15 cellular contexts compared by ENCODE assay signal in the genomic region with DNA sequence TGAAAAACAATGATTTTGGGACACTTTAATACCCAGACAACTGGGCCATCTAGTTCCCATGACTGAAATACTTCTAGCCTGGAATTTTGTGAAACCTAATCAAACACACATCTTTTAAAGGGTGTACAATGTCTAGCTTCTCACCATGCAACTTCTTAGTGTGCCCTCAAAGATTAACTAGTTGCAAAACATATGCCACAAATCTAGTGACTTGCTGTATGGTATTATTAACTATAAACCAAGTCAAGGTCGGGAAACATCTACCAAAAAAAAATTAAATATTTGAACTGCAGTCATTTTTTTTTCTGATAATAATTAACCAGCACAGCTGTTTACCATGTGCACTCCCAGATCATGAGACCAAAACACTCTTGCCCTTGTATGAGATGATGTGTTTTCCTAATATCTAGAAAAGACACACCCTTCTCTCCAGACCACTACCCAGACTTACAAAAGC.
DNase-seq lines count a peak whose midpoint lies in the region; ATAC-seq and TF ChIP-seq lines count a peak whose summit lies in the region.
"Had no signal": no experiment of that assay in that cellular context is flagged by ENCODE, and none has a peak within 500 bp of the region (broad histone marks: within the 10 kb centered on the region; RNA-seq: fewer than 3 reads in every experiment).

No MANE protein-coding gene starts in this region.

- H3K79me2 ChIP-seq in OCI-LY7 (ENCODE audit: insufficient read depth, low read depth, low read length) = no peaks in the 10 kb centered on the region

- POLR2A ChIA-PET in OCI-LY7 (lab: Charles Lee) = interaction anchor here (0.6 to 0.7 kb wide), 2 partner anchors 26 to 54 kb away, joined by 5 to 9 read pairs; no protein-coding TSS in a partner anchor

- WGBS in liver = 25% methylated on average over 1 of the region's 1 CpG
- WGBS in psoas muscle, 3 donors = 55 to 82% (median 59%) methylated on average over 1 of the region's 1 CpG

- H3K4me2 ChIP-seq in OCI-LY7 (ENCODE audit: low read length) = 0 out of 2 replicates have a peak overlapping the region, but pooled peaks have one; percentile 42

- no peaks in the 10 kb centered on the region for H3K9me2 ChIP-seq in OCI-LY7 (ENCODE audit: insufficient read depth, low read length)

- H4K20me1 ChIP-seq in OCI-LY7 (ENCODE audit: insufficient read depth, low read length) = no peaks in the 10 kb centered on the region

- CTCF ChIA-PET in OCI-LY7 (lab: Charles Lee; ENCODE audit: unreplicated experiment) = no interaction called here

- H2AFZ ChIP-seq in OCI-LY7 (ENCODE audit: low read length) = no peak overlapping the region

- no peak for DNase-seq in CD4-positive, CD25-positive, alpha-beta regulatory T cell
- DNase-seq in OCI-LY7 (ENCODE audit: low spot score) (no peak), NCI-H2029 treated with DMSO at 0.1 percent for 48 hours (lab: John Stamatoyannopoulos, UW) (no peak), cerebellum (ENCODE audit: low spot score) (no peak), psoas muscle (no peak)
- DNase-seq: activated CD8-positive, alpha-beta memory T cell treated with anti-CD3 and anti-CD28 coated beads for 24 hours; amniotic stem cell; Caco-2; NCI-H187; stimulated activated CD4-positive, alpha-beta T cell treated with anti-CD3 and anti-CD28 coated beads, Interleukin-2, amount 100 ng/mL, for 48 hours; testis had no signal

- no peak overlapping the region for H3K27ac ChIP-seq in CD4-positive, CD25-positive, alpha-beta regulatory T cell (ENCODE audit: insufficient read depth, low read length, poor library complexity, severe bottlenecking)
- H3K27ac ChIP-seq in OCI-LY7 (ENCODE audit: low read depth, low read length, poor library complexity, severe bottlenecking) (no peak overlapping the region), liver (ENCODE audit: low read depth in 1 of 2, low read length in 2 of 2) (peak overlapping the region; percentile 6 to 43), psoas muscle (no peak overlapping the region)
- H3K27ac ChIP-seq: testis had no signal

- no peak overlapping the region for H3K4me3 ChIP-seq in CD4-positive, CD25-positive, alpha-beta regulatory T cell (ENCODE audit: low read depth, low read length)
- no peak overlapping the region for H3K4me3 ChIP-seq in OCI-LY7 (ENCODE audit: low read depth, low read length, poor library complexity, severe bottlenecking)
- no peak overlapping the region for H3K4me3 ChIP-seq in liver (ENCODE audit: low read depth in 1 of 3, low read length in 3 of 3)
- H3K4me3 ChIP-seq in psoas muscle = no peak overlapping the region
- H3K4me3 ChIP-seq: HAP-1, testis had no signal

- H3K4me1 Mint-ChIP-seq in CD4-positive, CD25-positive, alpha-beta regulatory T cell = peaks cover 48 to 85% (median 68%) of the 10 kb centered on the region in 4 donors

- peaks cover 54% of the 10 kb centered on the region for H3K36me3 Mint-ChIP-seq in CD4-positive, CD25-positive, alpha-beta regulatory T cell

- H3K27me3 Mint-ChIP-seq in CD4-positive, CD25-positive, alpha-beta regulatory T cell = no peaks in the 10 kb centered on the region

- H3K9me3 Mint-ChIP-seq in CD4-positive, CD25-positive, alpha-beta regulatory T cell = peaks cover 0 to 11% (median 6%) of the 10 kb centered on the region in 7 donors

- peak overlapping the region in 2 of 4 donors; percentile 29 to 72 for H3K4me3 Mint-ChIP-seq in CD4-positive, CD25-positive, alpha-beta regulatory T cell

- H3K27ac Mint-ChIP-seq in CD4-positive, CD25-positive, alpha-beta regulatory T cell = peak overlapping the region in 2 of 3 donors; percentile 76 to 85

- peaks cover 0 to 4% of the 10 kb centered on the region in 2 experiments for H3K9me3 ChIP-seq in CD4-positive, CD25-positive, alpha-beta regulatory T cell (ENCODE audit: control insufficient read depth in 2 of 2, low read length in 2 of 2)
- H3K9me3 ChIP-seq in OCI-LY7 (ENCODE audit: low read length) = no peaks in the 10 kb centered on the region
- no peaks in the 10 kb centered on the region for H3K9me3 ChIP-seq in liver (ENCODE audit: control insufficient read depth in 4 of 4, low read length in 3 of 4)
- H3K9me3 ChIP-seq in psoas muscle = no peaks in the 10 kb centered on the region
- H3K9me3 ChIP-seq: Caco-2, HAP-1, testis had no signal

- H3K9ac ChIP-seq in liver (ENCODE audit: low read depth in 1 of 2, low read length in 2 of 2) = no peak overlapping the region

- BruUV-seq in OCI-LY7 (replicated peaks; lab: Mats Ljungman, UMichigan) = no TSS peak

- H3K4me1 ChIP-seq in CD4-positive, CD25-positive, alpha-beta regulatory T cell (ENCODE audit: control insufficient read depth, insufficient read depth, low read length, poor library complexity, severe bottlenecking) = peaks cover 10% of the 10 kb centered on the region
- H3K4me1 ChIP-seq in OCI-LY7 (ENCODE audit: insufficient read depth, low read length, poor library complexity, severe bottlenecking) = peaks cover 16% of the 10 kb centered on the region
- peaks cover 0 to 19% (median 8%) of the 10 kb centered on the region in 4 donors for H3K4me1 ChIP-seq in liver (ENCODE audit: control insufficient read depth in 4 of 4, insufficient read depth in 4 of 4, low read length in 3 of 4)
- peaks cover 5% of the 10 kb centered on the region for H3K4me1 ChIP-seq in psoas muscle
- H3K4me1 ChIP-seq: Caco-2, HAP-1, testis had no signal

- intact Hi-C loops in OCI-LY7 (cut with micrococcal nuclease; ENCODE audit: unreplicated experiment) = no loop called here
- intact Hi-C loops in psoas muscle (cut with DNase I) = no loop called here

- no peak for ATAC-seq in CD4-positive, CD25-positive, alpha-beta regulatory T cell (ENCODE audit: low read depth in 2 of 2)
- ATAC-seq in GM19023 (IDR thresholded peaks at IDR 0.05; ENCODE audit: unreplicated experiment) = peak; percentile 16
- no peak for ATAC-seq in psoas muscle
- no peak for ATAC-seq in HG02884 (IDR thresholded peaks at IDR 0.05; ENCODE audit: unreplicated experiment)

- no peaks in the 10 kb centered on the region for H3K27me3 ChIP-seq in CD4-positive, CD25-positive, alpha-beta regulatory T cell (ENCODE audit: control insufficient read depth, insufficient read depth, low read length)
- H3K27me3 ChIP-seq in liver (ENCODE audit: control insufficient read depth in 4 of 4, insufficient read depth in 4 of 4, low read length in 3 of 4) (no peaks in the 10 kb centered on the region), psoas muscle (ENCODE audit: insufficient read depth in 3 of 3, low read length in 2 of 3) (no peaks in the 10 kb centered on the region)
- H3K27me3 ChIP-seq: testis had no signal

- TF ChIP-seq RAD21 in liver (IDR thresholded peaks at IDR 0.05) = no peak

- TF ChIP-seq CTCF in OCI-LY7 (conservative IDR thresholded peaks at IDR 0.05; ENCODE audit: low read length) = no peak
- no peak for TF ChIP-seq CTCF in liver (IDR thresholded peaks at IDR 0.05; ENCODE audit: low read depth, low read length, missing input control)
- TF ChIP-seq CTCF in psoas muscle (IDR thresholded peaks at IDR 0.05) = no peak

- H3K36me3 ChIP-seq in CD4-positive, CD25-positive, alpha-beta regulatory T cell (ENCODE audit: control insufficient read depth, insufficient read depth, low read length) = peaks cover 5% of the 10 kb centered on the region
- peaks cover under 1% of the 10 kb centered on the region; the same call in 1 of the 2 replicates for H3K36me3 ChIP-seq in OCI-LY7 (ENCODE audit: insufficient read depth, low read length)
- no peaks in the 10 kb centered on the region for H3K36me3 ChIP-seq in liver (ENCODE audit: control insufficient read depth in 4 of 4, insufficient read depth in 3 of 4, low read depth in 1 of 4, low read length in 3 of 4)
- H3K36me3 ChIP-seq in psoas muscle (ENCODE audit: insufficient read depth in 1 of 2, low read depth in 1 of 2) = no peaks in the 10 kb centered on the region
- H3K36me3 ChIP-seq: HAP-1 had no signal

TF ChIP-seq in liver, 16 proteins besides CTCF, POLR2A, EP300 and RAD21:
- peak in 1 of 2 donors; percentile 18 for TF ChIP-seq HNF4A (conservative IDR thresholded peaks at IDR 0.05)
- TF ChIP-seq YY1 (IDR thresholded peaks at IDR 0.05) = peak; percentile 33
- TF ChIP-seq, protein P1, sequence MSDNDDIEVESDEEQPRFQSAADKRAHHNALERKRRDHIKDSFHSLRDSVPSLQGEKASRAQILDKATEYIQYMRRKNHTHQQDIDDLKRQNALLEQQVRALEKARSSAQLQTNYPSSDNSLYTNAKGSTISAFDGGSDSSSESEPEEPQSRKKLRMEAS (IDR thresholded peaks at IDR 0.05) = no peak
- no peak for TF ChIP-seq TAF1 (conservative IDR thresholded peaks at IDR 0.05)
- no peak for TF ChIP-seq JUND (IDR thresholded peaks at IDR 0.05)

Comparison
In these comparisons a context has a peak if more than half of its experiments do, and no peak if none do; other contexts are left out.
1. H3K27ac ChIP-seq: peak in liver (2 of 2); none in CD4-positive, CD25-positive, alpha-beta regulatory T cell (single experiment), OCI-LY7 (single experiment) and psoas muscle (single experiment).